ENCODE assay signal across 8 cellular contexts in genomic region chr5:142888469-142889085, GRCh38.
DNase-seq lines count a peak whose midpoint lies in the region; ATAC-seq, FAIRE-seq and TF ChIP-seq lines count a peak whose summit lies in the region.

No MANE protein-coding gene starts in this region.

- intact Hi-C loops in breast epithelium (cut with DNase I; ENCODE audit: low total_unique reads): no loop called here
- intact Hi-C loops in kidney (cut with DNase I): no loop called here

- ATAC-seq in GM21515 (IDR thresholded peaks at IDR 0.05; ENCODE audit: unreplicated experiment) (peak; percentile 58), upper lobe of left lung (ENCODE audit: low FRiP score in 2 of 2) (peak; percentile 77 to 81)

- TF ChIP-seq POLR2A in breast epithelium (IDR thresholded peaks at IDR 0.05) (no peak), upper lobe of left lung (IDR thresholded peaks at IDR 0.05) (no peak)

- WGBS in upper lobe of left lung, 2 donors: 50 to 56% methylated on average over 9 of the region's 9 CpGs

- POLR2A ChIA-PET in BJ (lab: Charles Lee): no interaction called here

- TF ChIP-seq CTCF in BJ (IDR thresholded peaks at IDR 0.05; ENCODE audit: insufficient read depth, low read depth, low read length) (peak; percentile 68), breast epithelium (IDR thresholded peaks at IDR 0.05) (peak; percentile 31 to 73 (median 61)), kidney (IDR thresholded peaks at IDR 0.05; ENCODE audit: borderline replicate concordance, extremely low read depth, insufficient read depth) (peak; percentile 87), upper lobe of left lung (IDR thresholded peaks at IDR 0.05) (peak; percentile 39 to 80 (median 64))

- H3K27me3 ChIP-seq in BJ (ENCODE audit: control insufficient read depth, insufficient read depth, low read length) (no peaks in the 10 kb centered on the region; the same call in 1 of the 2 replicates), breast epithelium (no peaks in the 10 kb centered on the region), upper lobe of left lung (no peaks in the 10 kb centered on the region)

- no peak for TF ChIP-seq EP300 in upper lobe of left lung (IDR thresholded peaks at IDR 0.05)

- H3K9me3 ChIP-seq in breast epithelium (no peaks in the 10 kb centered on the region), kidney (ENCODE audit: control insufficient read depth in 1 of 2, low read length in 2 of 2) (no peaks in the 10 kb centered on the region), upper lobe of left lung (no peaks in the 10 kb centered on the region)

- H3K27ac ChIP-seq in breast epithelium (no peak overlapping the region), kidney (ENCODE audit: low read depth in 2 of 2, low read length in 2 of 2) (no peak overlapping the region), upper lobe of left lung (no peak overlapping the region)

- DNase-seq in BJ (ENCODE audit: low read depth) (no peak), NCI-H446 treated with DMSO at 0.1 percent for 48 hours (lab: John Stamatoyannopoulos, UW) (peak; percentile 4), breast epithelium (ENCODE audit: low spot score in 2 of 2) (no peak), kidney (no peak), upper lobe of left lung (no peak), NCI-H1048 (lab: John Stamatoyannopoulos, UW) (no peak)
- DNase-seq in activated CD4-positive, CD25-positive, alpha-beta regulatory T cell (lab: John Stamatoyannopoulos, UW): no peak

- H3K4me1 ChIP-seq in breast epithelium (no peaks in the 10 kb centered on the region), kidney (ENCODE audit: control insufficient read depth in 1 of 2, insufficient read depth in 1 of 2, low read depth in 1 of 2, low read length in 2 of 2) (peaks cover 2 to 4% of the 10 kb centered on the region in 2 donors), upper lobe of left lung (peaks cover 0 to under 1% (median 0%) of the 10 kb centered on the region in 4 donors)

- peak; percentile 89 for FAIRE-seq in kidney (lab: Jason Lieb, UNC)

- CTCF ChIA-PET in BJ (lab: Yijun Ruan, JAX): interaction anchor here (0.6 to 26.4 kb wide), 28 partner anchors 8 to 859 kb away, joined by 3 to 1105 read pairs (median 3); partner anchors contain the start of gene ARHGAP26

- no peaks in the 10 kb centered on the region for H3K36me3 ChIP-seq in BJ (ENCODE audit: control insufficient read depth, insufficient read depth, low read length)
- no peaks in the 10 kb centered on the region for H3K36me3 ChIP-seq in breast epithelium
- no peaks in the 10 kb centered on the region for H3K36me3 ChIP-seq in kidney (ENCODE audit: control insufficient read depth in 1 of 2, insufficient read depth in 2 of 2, low read length in 2 of 2)
- H3K36me3 ChIP-seq in upper lobe of left lung: no peaks in the 10 kb centered on the region

- H3K4me3 ChIP-seq in BJ (ENCODE audit: low read depth, low read length) (no peak overlapping the region), breast epithelium (no peak overlapping the region), kidney (ENCODE audit: low read length in 2 of 2) (no peak overlapping the region), upper lobe of left lung (no peak overlapping the region)

- H3K9ac ChIP-seq in kidney (ENCODE audit: low read length in 2 of 2): no peak overlapping the region
